In genomic region chr3:53530205-53530604, GRCh38 we compare ENCODE assay signal across 8 cellular contexts. TPM values are rescaled to one million over a fixed set of nuclear protein-coding genes. Genes with fewer than 3 reads are reported as not detected.
"Had no signal": no experiment of that assay in that cellular context is flagged by ENCODE, and none has a peak within 500 bp of the region (broad histone marks: within the 10 kb centered on the region; RNA-seq: fewer than 3 reads in every experiment).

No MANE protein-coding gene starts in this region.

- DNase-seq: H7, HFFc6, KBM-7 had no signal

- H3K4me1 ChIP-seq: HAP-1 had no signal

- H3K4me3 ChIP-seq: GM23338, HAP-1 had no signal

- H3K27ac Mint-ChIP-seq: GM23338, HFFc6, IgD-negative memory B cell had no signal

- H2AFZ ChIP-seq: GM23338 had no signal

- H3K9me3 ChIP-seq: HAP-1 had no signal

- FAIRE-seq: HepG2 had no signal

- H3K4me2 ChIP-seq: GM23338 had no signal

- H3K4me1 Mint-ChIP-seq: IgD-negative memory B cell had no signal

- H3K36me3 ChIP-seq: HAP-1 had no signal

- H3K9me3 Mint-ChIP-seq: GM23338, HFFc6, IgD-negative memory B cell had no signal

- H3K36me3 Mint-ChIP-seq: IgD-negative memory B cell had no signal

- H3K4me3 Mint-ChIP-seq: GM23338, HFFc6, IgD-negative memory B cell had no signal

- ATAC-seq: GM23338, HCT116, HepG2 had no signal

RNA-seq across cellular contexts. Expression of gene CACNA1D, which starts 35.8 kb away (rescaled TPM):
- polyA plus RNA-seq: IgD-negative memory B cell had no signal
